In genomic region chr22:19763141-19764049, GRCh38 we compare ENCODE assay signal across 1 cellular context.
TF ChIP-seq lines count a peak whose summit lies in the region.

No MANE protein-coding gene starts in this region.

TF ChIP-seq in K562, 482 proteins besides CTCF, POLR2A, EP300 and RAD21 (continued from another document):
- TF ChIP-seq RB1 (IDR thresholded peaks at IDR 0.05; ENCODE audit: low read depth): peak; percentile 33; the same call in 1 of the 2 replicates
- TF ChIP-seq, protein P1, sequence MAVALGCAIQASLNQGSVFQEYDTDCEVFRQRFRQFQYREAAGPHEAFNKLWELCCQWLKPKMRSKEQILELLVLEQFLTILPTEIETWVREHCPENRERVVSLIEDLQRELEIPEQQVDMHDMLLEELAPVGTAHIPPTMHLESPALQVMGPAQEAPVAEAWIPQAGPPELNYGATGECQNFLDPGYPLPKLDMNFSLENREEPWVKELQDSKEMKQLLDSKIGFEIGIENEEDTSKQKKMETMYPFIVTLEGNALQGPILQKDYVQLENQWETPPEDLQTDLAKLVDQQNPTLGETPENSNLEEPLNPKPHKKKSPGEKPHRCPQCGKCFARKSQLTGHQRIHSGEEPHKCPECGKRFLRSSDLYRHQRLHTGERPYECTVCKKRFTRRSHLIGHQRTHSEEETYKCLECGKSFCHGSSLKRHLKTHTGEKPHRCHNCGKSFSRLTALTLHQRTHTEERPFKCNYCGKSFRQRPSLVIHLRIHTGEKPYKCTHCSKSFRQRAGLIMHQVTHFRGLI (CRISPR knock-in tag; IDR thresholded peaks at IDR 0.05): no peak
- TF ChIP-seq, protein P2, sequence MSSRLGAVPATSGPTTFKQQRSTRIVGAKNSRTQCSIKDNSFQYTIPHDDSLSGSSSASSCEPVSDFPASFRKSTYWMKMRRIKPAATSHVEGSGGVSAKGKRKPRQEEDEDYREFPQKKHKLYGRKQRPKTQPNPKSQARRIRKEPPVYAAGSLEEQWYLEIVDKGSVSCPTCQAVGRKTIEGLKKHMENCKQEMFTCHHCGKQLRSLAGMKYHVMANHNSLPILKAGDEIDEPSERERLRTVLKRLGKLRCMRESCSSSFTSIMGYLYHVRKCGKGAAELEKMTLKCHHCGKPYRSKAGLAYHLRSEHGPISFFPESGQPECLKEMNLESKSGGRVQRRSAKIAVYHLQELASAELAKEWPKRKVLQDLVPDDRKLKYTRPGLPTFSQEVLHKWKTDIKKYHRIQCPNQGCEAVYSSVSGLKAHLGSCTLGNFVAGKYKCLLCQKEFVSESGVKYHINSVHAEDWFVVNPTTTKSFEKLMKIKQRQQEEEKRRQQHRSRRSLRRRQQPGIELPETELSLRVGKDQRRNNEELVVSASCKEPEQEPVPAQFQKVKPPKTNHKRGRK (tag; IDR thresholded peaks at IDR 0.05): no peak
- TF ChIP-seq LEF1 (IDR thresholded peaks at IDR 0.05): no peak
- TF ChIP-seq MYNN (IDR thresholded peaks at IDR 0.05): no peak
- TF ChIP-seq MYNN (CRISPR knock-in tag; IDR thresholded peaks at IDR 0.05): no peak
- no peak for TF ChIP-seq FIP1L1 (IDR thresholded peaks at IDR 0.05; ENCODE audit: low read depth, low read length, poor library complexity, severe bottlenecking)
- peak; percentile 6 for TF ChIP-seq NEUROD1 (IDR thresholded peaks at IDR 0.05; ENCODE audit: borderline replicate concordance, low read depth, low read length, partially characterized antibody)
- TF ChIP-seq RBFOX2 (IDR thresholded peaks at IDR 0.05; ENCODE audit: low read depth, low read length): peak; percentile 33; the same call in 1 of the 2 replicates
- no peak for TF ChIP-seq ZBTB8A (IDR thresholded peaks at IDR 0.05; ENCODE audit: partially characterized antibody)
- TF ChIP-seq, protein P3, sequence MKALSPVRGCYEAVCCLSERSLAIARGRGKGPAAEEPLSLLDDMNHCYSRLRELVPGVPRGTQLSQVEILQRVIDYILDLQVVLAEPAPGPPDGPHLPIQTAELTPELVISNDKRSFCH (CRISPR knock-in tag; IDR thresholded peaks at IDR 0.05): no peak
- TF ChIP-seq, protein P3 (tag; IDR thresholded peaks at IDR 0.05): peak; percentile 62; the same call in 1 of the 2 replicates
- TF ChIP-seq CREBBP (IDR thresholded peaks at IDR 0.05; ENCODE audit: low read depth, low read length): no peak
- TF ChIP-seq HNRNPUL1 (IDR thresholded peaks at IDR 0.05; ENCODE audit: low read length): no peak
- TF ChIP-seq ZNF175 (CRISPR knock-in tag; IDR thresholded peaks at IDR 0.05; ENCODE audit: low read depth): no peak
- no peak for TF ChIP-seq NR3C1 (CRISPR knock-in tag; IDR thresholded peaks at IDR 0.05)
- TF ChIP-seq, protein P4, sequence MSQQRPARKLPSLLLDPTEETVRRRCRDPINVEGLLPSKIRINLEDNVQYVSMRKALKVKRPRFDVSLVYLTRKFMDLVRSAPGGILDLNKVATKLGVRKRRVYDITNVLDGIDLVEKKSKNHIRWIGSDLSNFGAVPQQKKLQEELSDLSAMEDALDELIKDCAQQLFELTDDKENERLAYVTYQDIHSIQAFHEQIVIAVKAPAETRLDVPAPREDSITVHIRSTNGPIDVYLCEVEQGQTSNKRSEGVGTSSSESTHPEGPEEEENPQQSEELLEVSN (IDR thresholded peaks at IDR 0.05; ENCODE audit: borderline replicate concordance in 1 of 2, extremely low read depth in 1 of 2, insufficient read depth in 1 of 2, insufficient read length in 1 of 2, low read depth in 1 of 2, low read length in 1 of 2, poor library complexity in 1 of 2, severe bottlenecking in 1 of 2): no peak
- 0 out of 2 replicates have a peak, but pooled peaks have one; percentile 77 for TF ChIP-seq RBM14 (IDR thresholded peaks at IDR 0.05; ENCODE audit: borderline replicate concordance, insufficient read depth, low read depth, low read length)
